In genomic region chr11:15599376-15599775, GRCh38 we compare ENCODE assay signal across 22 cellular contexts.
"Had no signal": no experiment of that assay in that cellular context is flagged by ENCODE, and none has a peak within 500 bp of the region (broad histone marks: within the 10 kb centered on the region; RNA-seq: fewer than 3 reads in every experiment).

No MANE protein-coding gene starts in this region.

- H3K27me3 ChIP-seq: SJSA1 had no signal

- H3K4me3 ChIP-seq: K562, SJSA1, SK-N-MC had no signal

- H3K36me3 ChIP-seq: SJSA1 had no signal

- DNase-seq: MV-4-11, NCI-H1048, NCI-H1105, NCI-H1417, NCI-H1436 treated with DMSO at 0.1 percent for 48 hours, NCI-H1694, NCI-H1930, NCI-H2081, NCI-H2107, NCI-H226, NCI-H446, NCI-H510A, NCI-H526 treated with DMSO at 0.1 percent for 48 hours, NCI-H774, Right ventricle myocardium superior, RPMI8226, SIG-M5 had no signal

- H3K4me1 ChIP-seq: SJSA1 had no signal

- H3K9me3 ChIP-seq: SJSA1 had no signal

- H3K9ac ChIP-seq: KMS-11 had no signal

- H3K4me2 ChIP-seq: KMS-11 had no signal

- H3K27ac ChIP-seq: HL-60, KMS-11, SJSA1, SK-N-MC had no signal
